In genomic region chr16:30633526-30633925, GRCh38 we compare ENCODE assay signal across 1 cellular context.
TF ChIP-seq lines count a peak whose summit lies in the region.

No MANE protein-coding gene starts in this region.

TF ChIP-seq in A549, 52 proteins besides CTCF, POLR2A, EP300 and RAD21 (continued from another document):
- TF ChIP-seq PBX3 (IDR thresholded peaks at IDR 0.05): no peak
- no peak for TF ChIP-seq KDM5A (IDR thresholded peaks at IDR 0.05)
- TF ChIP-seq GATA3 (IDR thresholded peaks at IDR 0.05; ENCODE audit: borderline replicate concordance): no peak
- TF ChIP-seq RFX5 (IDR thresholded peaks at IDR 0.05): no peak
